Comparison of ENCODE assay signal across 17 cellular contexts in genomic region chr6:157264701-157265100, GRCh38. TPM values are rescaled to one million over a fixed set of nuclear protein-coding genes. Genes with fewer than 3 reads are reported as not detected.
A peak's percentile ranks its signal among the peaks of the same experiment; 100 is the strongest.
DNase-seq lines count a peak whose midpoint lies in the region; ATAC-seq lines count a peak whose summit lies in the region.
"Had no signal": no experiment of that assay in that cellular context is flagged by ENCODE, and none has a peak within 500 bp of the region (broad histone marks: within the 10 kb centered on the region; RNA-seq: fewer than 3 reads in every experiment).

No MANE protein-coding gene starts in this region.

- peak; percentile 88 for DNase-seq in NCI-H1092 (lab: John Stamatoyannopoulos, UW)
- DNase-seq in NCI-H748 (lab: John Stamatoyannopoulos, UW; ENCODE audit: unreplicated experiment), result peak; percentile 79
- peak; percentile 32 to 55 for DNase-seq in dermis microvascular lymphatic vessel endothelial cell (ENCODE audit: low read depth in 2 of 2)
- no peak for DNase-seq in sciatic nerve (ENCODE audit: low spot score)
- DNase-seq in UCSD-AML1 (lab: John Stamatoyannopoulos, UW; ENCODE audit: unreplicated experiment), result no peak
- DNase-seq: activated CD4-positive, CD25-positive, alpha-beta regulatory T cell; activated CD8-positive, alpha-beta T cell treated with anti-CD3 and anti-CD28 coated beads, Interleukin-2, amount 10 ng/mL, durations not matched to agents 7 days and 5 days; activated T-cell treated with anti-CD3 and anti-CD28 coated beads, Interleukin-2, amount 50 U/mL, for 4 hours; Caco-2; HCEC 1CT; mammary epithelial cell; NCI-H187; NCI-H82; PC-9; upper lobe of left lung had no signal

- intact Hi-C loops in sciatic nerve (cut with DNase I), result loop anchor here (5.0 kb wide), 1 partner anchor 1502 kb away; no protein-coding TSS in a partner anchor

- ATAC-seq in sciatic nerve (peak; percentile 50), HG02763 (IDR thresholded peaks at IDR 0.05; ENCODE audit: unreplicated experiment) (no peak), GM21423 (IDR thresholded peaks at IDR 0.05; ENCODE audit: unreplicated experiment) (no peak)
- ATAC-seq: activated CD8-positive, alpha-beta T cell treated with anti-CD3 and anti-CD28 coated beads, Interleukin-2, amount 10 ng/mL, durations not matched to agents 7 days and 5 days; activated T-cell treated with anti-CD3 and anti-CD28 coated beads, Interleukin-2, amount 50 U/mL, for 4 hours had no signal

RNA-seq across cellular contexts. Expression of gene TMEM242, which starts 58.6 kb away (rescaled TPM):
- total RNA-seq in dermis microvascular lymphatic vessel endothelial cell (4.7 and 5.3 TPM in 2 replicates), sciatic nerve (13.2 TPM)

Comparison
In these comparisons a context has a peak if more than half of its experiments do, and no peak if none do; other contexts are left out.
1. DNase-seq: peak in NCI-H1092 (single experiment), NCI-H748 (single experiment) and dermis microvascular lymphatic vessel endothelial cell (2 of 2); none in sciatic nerve (single experiment) and UCSD-AML1 (single experiment).